ENCODE assay signal across 26 cellular contexts in the genomic region with DNA sequence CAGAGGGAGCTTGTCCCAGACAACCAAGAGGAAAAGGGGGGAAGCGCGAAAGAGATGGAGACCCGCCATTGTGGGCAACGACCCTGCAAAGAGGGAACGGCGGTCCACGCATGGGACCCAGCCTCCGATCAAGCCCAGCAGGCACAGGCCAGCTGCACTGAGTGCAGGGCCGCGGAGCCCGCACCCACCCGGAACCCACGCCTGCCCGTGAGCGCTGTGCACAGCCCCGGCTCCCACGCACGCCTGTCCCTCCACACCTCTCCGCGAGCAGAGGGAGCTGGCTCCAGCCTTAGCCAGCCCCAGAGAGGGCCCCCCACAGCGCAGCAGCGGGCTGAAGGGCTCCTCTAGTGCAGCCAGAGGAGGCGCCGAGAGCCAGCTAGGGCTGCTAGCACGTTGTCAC.
"Had no signal": no experiment of that assay in that cellular context is flagged by ENCODE, and none has a peak within 500 bp of the region (broad histone marks: within the 10 kb centered on the region; RNA-seq: fewer than 3 reads in every experiment).

No MANE protein-coding gene starts in this region.

- H3K4me3 Mint-ChIP-seq: activated CD4-positive, alpha-beta T cell treated with anti-CD3 and anti-CD28 coated beads, Interleukin-2, amount 10 ng/mL, durations not matched to agents 24 days and 14 days; activated CD8-positive, alpha-beta T cell treated with anti-CD3 and anti-CD28 coated beads for 36 hours; activated naive CD8-positive, alpha-beta T cell treated with anti-CD3 and anti-CD28 coated beads for 36 hours; activated T-cell treated with anti-CD3 and anti-CD28 coated beads, Interleukin-2, amount 50 U/mL, for 72 hours; activated T-helper 17 cell treated with anti-CD3 and anti-CD28 coated beads, Interleukin-2, amount 50 U/mL, for 72 hours had no signal

- H3K36me3 Mint-ChIP-seq: activated naive CD8-positive, alpha-beta T cell treated with anti-CD3 and anti-CD28 coated beads for 36 hours had no signal

- H3K27me3 Mint-ChIP-seq: activated CD4-positive, alpha-beta T cell treated with anti-CD3 and anti-CD28 coated beads, Interleukin-2, amount 10 ng/mL, durations not matched to agents 24 days and 14 days; activated CD8-positive, alpha-beta T cell treated with anti-CD3 and anti-CD28 coated beads for 36 hours; activated naive CD8-positive, alpha-beta T cell treated with anti-CD3 and anti-CD28 coated beads for 36 hours; activated T-helper 17 cell treated with anti-CD3 and anti-CD28 coated beads, Interleukin-2, amount 50 U/mL, for 72 hours had no signal

- H3K27ac ChIP-seq: ascending aorta, breast epithelium, VCaP had no signal

- H3K4me1 Mint-ChIP-seq: activated CD4-positive, alpha-beta T cell treated with anti-CD3 and anti-CD28 coated beads, Interleukin-2, amount 10 ng/mL, durations not matched to agents 24 days and 14 days; activated naive CD8-positive, alpha-beta T cell treated with anti-CD3 and anti-CD28 coated beads for 36 hours; activated T-helper 17 cell treated with anti-CD3 and anti-CD28 coated beads, Interleukin-2, amount 50 U/mL, for 72 hours had no signal

- H3K9me3 ChIP-seq: ascending aorta had no signal

- H3K4me1 ChIP-seq: ascending aorta, breast epithelium had no signal

- H3K36me3 ChIP-seq: ascending aorta, breast epithelium had no signal

- DNase-seq: activated CD4-positive, alpha-beta T cell treated with anti-CD3 and anti-CD28 coated beads, Interleukin-2, amount 10 ng/mL, durations not matched to agents 24 days and 14 days; activated CD4-positive, alpha-beta T cell treated with anti-CD3 and anti-CD28 coated beads, Interleukin-2, amount 50 U/mL, for 4 hours; activated CD8-positive, alpha-beta T cell treated with anti-CD3 and anti-CD28 coated beads for 36 hours; activated effector memory CD4-positive, alpha-beta T cell treated with anti-CD3 and anti-CD28 coated beads, Interleukin-2, amount 50 U/mL, for 16 hours; activated naive CD4-positive, alpha-beta T cell; activated naive CD4-positive, alpha-beta T cell treated with anti-CD3 and anti-CD28 coated beads, Interleukin-2, amount 50 U/mL, for 16 hours; activated naive CD8-positive, alpha-beta T cell treated with anti-CD3 and anti-CD28 coated beads for 36 hours; activated T-cell treated with anti-CD3 and anti-CD28 coated beads, Interleukin-2, amount 50 U/mL, for 1 hour; activated T-cell treated with anti-CD3 and anti-CD28 coated beads, Interleukin-2, amount 50 U/mL, for 72 hours; amniotic stem cell; NCI-H1092 treated with DMSO at 0.1 percent for 48 hours; NCI-H1417; NCI-H187 treated with DMSO at 0.1 percent for 48 hours; NCI-H2081 treated with DMSO at 0.1 percent for 48 hours; NCI-H345; NCI-H524 treated with DMSO at 0.1 percent for 48 hours; SIG-M5; T-helper 1 cell; T-helper 2 cell; T-helper 9 cell had no signal

- H3K27ac Mint-ChIP-seq: activated CD4-positive, alpha-beta T cell treated with anti-CD3 and anti-CD28 coated beads, Interleukin-2, amount 10 ng/mL, durations not matched to agents 24 days and 14 days; activated CD8-positive, alpha-beta T cell treated with anti-CD3 and anti-CD28 coated beads for 36 hours; activated naive CD8-positive, alpha-beta T cell treated with anti-CD3 and anti-CD28 coated beads for 36 hours; activated T-cell treated with anti-CD3 and anti-CD28 coated beads, Interleukin-2, amount 50 U/mL, for 72 hours; activated T-helper 17 cell treated with anti-CD3 and anti-CD28 coated beads, Interleukin-2, amount 50 U/mL, for 72 hours had no signal

- H3K4me3 ChIP-seq: ascending aorta, breast epithelium had no signal

- ATAC-seq: activated CD8-positive, alpha-beta T cell treated with anti-CD3 and anti-CD28 coated beads for 36 hours; activated T-cell treated with anti-CD3 and anti-CD28 coated beads, Interleukin-2, amount 50 U/mL, for 72 hours; activated T-helper 17 cell treated with anti-CD3 and anti-CD28 coated beads, Interleukin-2, amount 50 U/mL, for 72 hours; Panc1; SK-N-SH treated with all-trans-retinoic acid at 6 μM for 48 hours had no signal

- H3K27me3 ChIP-seq: ascending aorta, breast epithelium had no signal
